In genomic region chr4:143337600-143338287, GRCh38 we compare ENCODE assay signal across 8 cellular contexts. TPM values are rescaled to one million over a fixed set of nuclear protein-coding genes. Genes with fewer than 3 reads are reported as not detected.
A peak's percentile ranks its signal among the peaks of the same experiment; 100 is the strongest.
DNase-seq lines count a peak whose midpoint lies in the region; ATAC-seq and TF ChIP-seq lines count a peak whose summit lies in the region.

No MANE protein-coding gene starts in this region.

- peaks cover 9% of the 10 kb centered on the region for H3K79me2 ChIP-seq in hepatocyte

- H4K20me1 ChIP-seq in hepatocyte (ENCODE audit: insufficient read depth, poor library complexity, severe bottlenecking), result peaks cover 23% of the 10 kb centered on the region

- TF ChIP-seq POLR2A in prostate gland (IDR thresholded peaks at IDR 0.05), result no peak

- H3K4me1 ChIP-seq in hepatocyte (ENCODE audit: insufficient read depth), result no peaks in the 10 kb centered on the region
- no peaks in the 10 kb centered on the region for H3K4me1 ChIP-seq in prostate gland (replicated peaks)

- ATAC-seq in HG02798 (IDR thresholded peaks at IDR 0.05; ENCODE audit: poor library complexity, unreplicated experiment) (no peak), GM21529 (IDR thresholded peaks at IDR 0.05; ENCODE audit: unreplicated experiment) (no peak)

- TF ChIP-seq CTCF in hepatocyte (IDR thresholded peaks at IDR 0.05; ENCODE audit: poor library complexity) (no peak), prostate gland (IDR thresholded peaks at IDR 0.05) (no peak), GM20000 (IDR thresholded peaks at IDR 0.05; ENCODE audit: extremely low read depth, missing control alignments) (no peak)

- H3K27ac ChIP-seq in angular gyrus (ENCODE audit: low read depth, low read length) (peak overlapping the region; percentile 82), hepatocyte (peak overlapping the region; percentile 94), prostate gland (peak overlapping the region; percentile 95 to 99)

- H3K4me3 ChIP-seq in hepatocyte, result peak overlapping the region; percentile 95
- H3K4me3 ChIP-seq in prostate gland, result peak overlapping the region; percentile 88 to 93

- H3K27me3 ChIP-seq in hepatocyte (no peaks in the 10 kb centered on the region), prostate gland (replicated peaks; ENCODE audit: insufficient read depth) (no peaks in the 10 kb centered on the region)

- peak overlapping the region; percentile 82 for H2AFZ ChIP-seq in hepatocyte

- 1% methylated on average over 25 of the region's 25 CpGs for WGBS in hepatocyte (ENCODE audit: low lambda C conversion rate, missing lambda C conversion rate)
- 1% methylated on average over 25 of the region's 25 CpGs for WGBS in prostate gland

- H3K9me3 ChIP-seq in hepatocyte (ENCODE audit: low read depth) (no peaks in the 10 kb centered on the region), prostate gland (no peaks in the 10 kb centered on the region)

- H3K36me3 ChIP-seq in hepatocyte (replicated peaks; ENCODE audit: insufficient read depth, low read depth), result no peaks in the 10 kb centered on the region
- H3K36me3 ChIP-seq in prostate gland, result no peaks in the 10 kb centered on the region

- no peaks in the 10 kb centered on the region for H3K9me2 ChIP-seq in hepatocyte (replicated peaks; ENCODE audit: insufficient read depth)

- DNase-seq in Daoy (ENCODE audit: low read depth), result peak; percentile 31
- peak; percentile 71 for DNase-seq in KG1 (lab: John Stamatoyannopoulos, UW)
- DNase-seq in hepatocyte (ENCODE audit: low spot score), result peak; percentile 78
- DNase-seq in prostate gland (ENCODE audit: low spot score), result peak; percentile 36
- no peak for DNase-seq in GM20000 (ENCODE audit: low spot score)

- intact Hi-C loops in prostate gland (cut with DNase I), result loop anchor here (5.0 to 10.0 kb wide), 4 partner anchors 45 to 147 kb away; no protein-coding TSS in a partner anchor

- peak overlapping the region; percentile 83 for H3K4me2 ChIP-seq in hepatocyte

RNA-seq across cellular contexts. Expression of gene GAB1, which starts 1.1 kb away (rescaled TPM):
- total RNA-seq in Daoy (2014; rRNA removed; shearing (Covaris generic)), result 5.3 and 6.7 TPM in 2 replicates
- total RNA-seq in hepatocyte, result 30.7 and 37.5 TPM in 2 replicates
- 6.0 and 10.9 TPM in 2 replicates for polyA plus RNA-seq in hepatocyte
- total RNA-seq in prostate gland, result 10 to 100 TPM; 13.7 to 61.1 TPM
